In the genomic region with DNA sequence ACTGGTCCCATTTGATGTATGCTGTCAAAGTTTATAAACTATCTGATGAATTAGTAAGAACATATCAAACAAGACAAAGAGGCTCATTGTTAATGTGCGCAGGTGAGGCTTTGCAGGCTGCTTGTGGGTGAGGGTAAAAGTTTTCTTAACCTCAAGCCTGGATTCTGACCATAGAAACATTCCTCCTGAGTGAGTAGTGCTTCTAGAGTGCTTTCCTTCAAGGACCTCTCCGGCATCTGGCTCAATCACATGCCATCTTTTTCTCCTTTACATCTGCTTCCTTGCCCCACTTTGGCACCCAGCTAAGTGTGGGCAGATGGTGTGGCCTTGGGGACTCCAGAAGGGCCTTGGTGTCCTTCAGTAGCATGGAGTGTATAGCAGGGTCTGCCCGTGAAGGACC, we compare ENCODE assay signal across 13 cellular contexts.
DNase-seq lines count a peak whose midpoint lies in the region; ATAC-seq, FAIRE-seq and TF ChIP-seq lines count a peak whose summit lies in the region.
"Had no signal": no experiment of that assay in that cellular context is flagged by ENCODE, and none has a peak within 500 bp of the region (broad histone marks: within the 10 kb centered on the region; RNA-seq: fewer than 3 reads in every experiment).

No MANE protein-coding gene starts in this region.

- H3K4me1 ChIP-seq in HCT116 (ENCODE audit: control insufficient read depth in 1 of 2, insufficient read depth in 2 of 2, low read length in 2 of 2) (peaks cover 18 to 45% of the 10 kb centered on the region in 2 experiments), SJSA1 (replicated peaks) (peaks cover 57% of the 10 kb centered on the region)
- H3K4me1 ChIP-seq: gastrocnemius medialis had no signal

- TF ChIP-seq RAD21 in HCT116 (IDR thresholded peaks at IDR 0.05; ENCODE audit: low read depth), result no peak

- BruUV-seq in HCT116 (replicated peaks; lab: Mats Ljungman, UMichigan), result no TSS peak

- H2AFZ ChIP-seq in HCT116 (ENCODE audit: low read depth, low read length, poor library complexity, severe bottlenecking), result no peak overlapping the region

- H3K9me3 ChIP-seq in HCT116 (ENCODE audit: control insufficient read depth in 1 of 2, insufficient read depth in 1 of 2, low read depth in 1 of 2, low read length in 2 of 2), result no peaks in the 10 kb centered on the region
- H3K9me3 ChIP-seq in SJSA1 (replicated peaks), result no peaks in the 10 kb centered on the region
- H3K9me3 ChIP-seq: gastrocnemius medialis had no signal

- CTCF ChIA-PET in HCT116 (lab: Charles Lee), result no interaction called here

- RAD21 ChIA-PET in HCT116 (lab: Charles Lee; ENCODE audit: low non-redundant PET in 1 of 2, low total read pairs in 2 of 2, uncharacterized antibody in 2 of 2, unreplicated experiment in 2 of 2), result no interaction called here

- TF ChIP-seq POLR2A in HCT116 (IDR thresholded peaks at IDR 0.05; ENCODE audit: borderline replicate concordance, extremely low read depth, insufficient read depth, insufficient read length), result no peak

- H3K4me3 ChIP-seq in HCT116 (replicated peaks in 1 of 2; ENCODE audit: low read depth in 1 of 2, low read length in 2 of 2), result no peak overlapping the region
- no peak overlapping the region for H3K4me3 ChIP-seq in SJSA1
- no peak overlapping the region for H3K4me3 ChIP-seq in fibroblast of villous mesenchyme (ENCODE audit: low read depth, low read length)
- H3K4me3 ChIP-seq: gastrocnemius medialis had no signal

- H3K27ac ChIP-seq in HCT116 (ENCODE audit: low read depth, low read length) (no peak overlapping the region), SJSA1 (no peak overlapping the region)
- H3K27ac ChIP-seq: gastrocnemius medialis had no signal

- H4K20me1 ChIP-seq in HCT116 (ENCODE audit: insufficient read depth), result no peaks in the 10 kb centered on the region

- TF ChIP-seq CTCF in HCT116 (IDR thresholded peaks at IDR 0.05 in 2 of 3, conservative IDR thresholded peaks at IDR 0.05 in 1 of 3; ENCODE audit: borderline replicate concordance in 1 of 3, insufficient read depth in 1 of 3, low read depth in 2 of 3, low read length in 2 of 3) (no peak), fibroblast of villous mesenchyme (IDR thresholded peaks at IDR 0.05; ENCODE audit: insufficient read depth, low read depth, low read length) (no peak)

- POLR2A ChIA-PET in HCT116 (lab: Charles Lee), result no interaction called here

- FAIRE-seq in urothelium cell line (lab: Jason Lieb, UNC), result peak; percentile 42

- peak overlapping the region; percentile 33 for H3K4me2 ChIP-seq in HCT116 (ENCODE audit: low read length)

- H3K9ac ChIP-seq in HCT116 (ENCODE audit: low read length), result no peak overlapping the region

- ATAC-seq in HCT116, result peak; percentile 94
- no peak for ATAC-seq in GM19463 (IDR thresholded peaks at IDR 0.05; ENCODE audit: unreplicated experiment)
- ATAC-seq: gastrocnemius medialis had no signal

- H3K9me2 ChIP-seq in HCT116 (ENCODE audit: insufficient read depth), result no peaks in the 10 kb centered on the region

- H3K79me2 ChIP-seq in HCT116 (ENCODE audit: insufficient read depth, low read length), result no peaks in the 10 kb centered on the region

- H3K27me3 ChIP-seq in HCT116 (ENCODE audit: insufficient read depth, low read length), result no peaks in the 10 kb centered on the region
- no peaks in the 10 kb centered on the region for H3K27me3 ChIP-seq in SJSA1 (replicated peaks)
- H3K27me3 ChIP-seq: gastrocnemius medialis had no signal

- H3K36me3 ChIP-seq in HCT116 (ENCODE audit: control insufficient read depth in 1 of 2, insufficient read depth in 2 of 2, low read length in 2 of 2) (no peaks in the 10 kb centered on the region), SJSA1 (no peaks in the 10 kb centered on the region)
- H3K36me3 ChIP-seq: gastrocnemius medialis had no signal

- DNase-seq in HCT116 (ENCODE audit: low read depth, low spot score), result peak; percentile 66
- peak; percentile 42 to 45 for DNase-seq in SJSA1 (ENCODE audit: low read depth in 1 of 2, low spot score in 2 of 2)
- peak; percentile 52 for DNase-seq in fibroblast of villous mesenchyme (ENCODE audit: low read depth)
- peak; percentile 87 for DNase-seq in urothelium cell line (ENCODE audit: low spot score)
- no peak for DNase-seq in GF-D8 (lab: John Stamatoyannopoulos, UW)
- no peak for DNase-seq in T-helper 2 cell
- DNase-seq: activated CD4-positive, CD25-positive, alpha-beta regulatory T cell treated with anti-CD3 and anti-CD28 coated beads, Interleukin-2, amount 50 U/mL, for 72 hours; activated T-cell treated with anti-CD3 and anti-CD28 coated beads, Interleukin-2, amount 50 U/mL, for 48 hours; cerebellar nuclear complex; DMS153; gastrocnemius medialis; stimulated activated CD4-positive, alpha-beta T cell treated with anti-CD3 and anti-CD28 coated beads, Interleukin-2, amount 100 ng/mL, for 48 hours had no signal

- intact Hi-C loops in HCT116 (cut with micrococcal nuclease), result no loop called here

TF ChIP-seq in HCT116, 20 proteins besides CTCF, POLR2A, EP300 and RAD21:
- TF ChIP-seq ZFX (IDR thresholded peaks at IDR 0.05), result no peak
- TF ChIP-seq, protein P1, sequence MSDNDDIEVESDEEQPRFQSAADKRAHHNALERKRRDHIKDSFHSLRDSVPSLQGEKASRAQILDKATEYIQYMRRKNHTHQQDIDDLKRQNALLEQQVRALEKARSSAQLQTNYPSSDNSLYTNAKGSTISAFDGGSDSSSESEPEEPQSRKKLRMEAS (IDR thresholded peaks at IDR 0.05), result peak; percentile 49
- TF ChIP-seq SP1 (IDR thresholded peaks at IDR 0.05; ENCODE audit: low read depth), result peak; percentile 35; the same call in 1 of the 2 replicates
- no peak for TF ChIP-seq ELF1 (IDR thresholded peaks at IDR 0.05; ENCODE audit: borderline replicate concordance, low read depth)
- TF ChIP-seq SRF (IDR thresholded peaks at IDR 0.05; ENCODE audit: low read depth), result no peak
- TF ChIP-seq, protein P2, sequence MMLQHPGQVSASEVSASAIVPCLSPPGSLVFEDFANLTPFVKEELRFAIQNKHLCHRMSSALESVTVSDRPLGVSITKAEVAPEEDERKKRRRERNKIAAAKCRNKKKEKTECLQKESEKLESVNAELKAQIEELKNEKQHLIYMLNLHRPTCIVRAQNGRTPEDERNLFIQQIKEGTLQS (IDR thresholded peaks at IDR 0.05), result no peak
- peak; percentile 54 for TF ChIP-seq JUND (IDR thresholded peaks at IDR 0.05)
- TF ChIP-seq, protein P3, sequence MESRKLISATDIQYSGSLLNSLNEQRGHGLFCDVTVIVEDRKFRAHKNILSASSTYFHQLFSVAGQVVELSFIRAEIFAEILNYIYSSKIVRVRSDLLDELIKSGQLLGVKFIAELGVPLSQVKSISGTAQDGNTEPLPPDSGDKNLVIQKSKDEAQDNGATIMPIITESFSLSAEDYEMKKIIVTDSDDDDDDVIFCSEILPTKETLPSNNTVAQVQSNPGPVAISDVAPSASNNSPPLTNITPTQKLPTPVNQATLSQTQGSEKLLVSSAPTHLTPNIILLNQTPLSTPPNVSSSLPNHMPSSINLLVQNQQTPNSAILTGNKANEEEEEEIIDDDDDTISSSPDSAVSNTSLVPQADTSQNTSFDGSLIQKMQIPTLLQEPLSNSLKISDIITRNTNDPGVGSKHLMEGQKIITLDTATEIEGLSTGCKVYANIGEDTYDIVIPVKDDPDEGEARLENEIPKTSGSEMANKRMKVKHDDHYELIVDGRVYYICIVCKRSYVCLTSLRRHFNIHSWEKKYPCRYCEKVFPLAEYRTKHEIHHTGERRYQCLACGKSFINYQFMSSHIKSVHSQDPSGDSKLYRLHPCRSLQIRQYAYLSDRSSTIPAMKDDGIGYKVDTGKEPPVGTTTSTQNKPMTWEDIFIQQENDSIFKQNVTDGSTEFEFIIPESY (IDR thresholded peaks at IDR 0.05; ENCODE audit: extremely low read depth, insufficient replicate concordance, low read length), result no peak
- peak; percentile 47; the same call in 1 of the 2 replicates for TF ChIP-seq FOSL1 (IDR thresholded peaks at IDR 0.05; ENCODE audit: low read depth)
- no peak for TF ChIP-seq POLR2AphosphoS5 (IDR thresholded peaks at IDR 0.05; ENCODE audit: low read depth, low read length)
- TF ChIP-seq CEBPB (IDR thresholded peaks at IDR 0.05; ENCODE audit: low read depth), result no peak
- TF ChIP-seq, protein P4, sequence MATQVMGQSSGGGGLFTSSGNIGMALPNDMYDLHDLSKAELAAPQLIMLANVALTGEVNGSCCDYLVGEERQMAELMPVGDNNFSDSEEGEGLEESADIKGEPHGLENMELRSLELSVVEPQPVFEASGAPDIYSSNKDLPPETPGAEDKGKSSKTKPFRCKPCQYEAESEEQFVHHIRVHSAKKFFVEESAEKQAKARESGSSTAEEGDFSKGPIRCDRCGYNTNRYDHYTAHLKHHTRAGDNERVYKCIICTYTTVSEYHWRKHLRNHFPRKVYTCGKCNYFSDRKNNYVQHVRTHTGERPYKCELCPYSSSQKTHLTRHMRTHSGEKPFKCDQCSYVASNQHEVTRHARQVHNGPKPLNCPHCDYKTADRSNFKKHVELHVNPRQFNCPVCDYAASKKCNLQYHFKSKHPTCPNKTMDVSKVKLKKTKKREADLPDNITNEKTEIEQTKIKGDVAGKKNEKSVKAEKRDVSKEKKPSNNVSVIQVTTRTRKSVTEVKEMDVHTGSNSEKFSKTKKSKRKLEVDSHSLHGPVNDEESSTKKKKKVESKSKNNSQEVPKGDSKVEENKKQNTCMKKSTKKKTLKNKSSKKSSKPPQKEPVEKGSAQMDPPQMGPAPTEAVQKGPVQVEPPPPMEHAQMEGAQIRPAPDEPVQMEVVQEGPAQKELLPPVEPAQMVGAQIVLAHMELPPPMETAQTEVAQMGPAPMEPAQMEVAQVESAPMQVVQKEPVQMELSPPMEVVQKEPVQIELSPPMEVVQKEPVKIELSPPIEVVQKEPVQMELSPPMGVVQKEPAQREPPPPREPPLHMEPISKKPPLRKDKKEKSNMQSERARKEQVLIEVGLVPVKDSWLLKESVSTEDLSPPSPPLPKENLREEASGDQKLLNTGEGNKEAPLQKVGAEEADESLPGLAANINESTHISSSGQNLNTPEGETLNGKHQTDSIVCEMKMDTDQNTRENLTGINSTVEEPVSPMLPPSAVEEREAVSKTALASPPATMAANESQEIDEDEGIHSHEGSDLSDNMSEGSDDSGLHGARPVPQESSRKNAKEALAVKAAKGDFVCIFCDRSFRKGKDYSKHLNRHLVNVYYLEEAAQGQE (IDR thresholded peaks at IDR 0.05; ENCODE audit: low read depth), result no peak
- TF ChIP-seq EZH2 (IDR thresholded peaks at IDR 0.05), result no peak
- no peak for TF ChIP-seq SIN3A (IDR thresholded peaks at IDR 0.05; ENCODE audit: low read depth)
- TF ChIP-seq YY1 (IDR thresholded peaks at IDR 0.05; ENCODE audit: extremely low read depth, insufficient replicate concordance, low read depth, low read length), result no peak
- TF ChIP-seq TCF7L2 (IDR thresholded peaks at IDR 0.05; ENCODE audit: borderline replicate concordance, extremely low read depth, insufficient read depth, insufficient read length), result no peak
- TF ChIP-seq EZH2phosphoT487 (IDR thresholded peaks at IDR 0.05; ENCODE audit: borderline replicate concordance), result no peak
- no peak for TF ChIP-seq CBX3 (IDR thresholded peaks at IDR 0.05; ENCODE audit: low read depth)
- TF ChIP-seq EGR1 (IDR thresholded peaks at IDR 0.05; ENCODE audit: low read depth), result no peak
- no peak for TF ChIP-seq ZNF274 (IDR thresholded peaks at IDR 0.05; ENCODE audit: low read depth, low read length)

Comparison
In these comparisons a context has a peak if more than half of its experiments do, and no peak if none do; other contexts are left out.
1. DNase-seq: peak in HCT116 (single experiment), SJSA1 (2 of 2), fibroblast of villous mesenchyme (single experiment) and urothelium cell line (single experiment); none in GF-D8 (single experiment) and T-helper 2 cell (0 of 5).